ENCODE assay signal across 10 cellular contexts in the genomic region with DNA sequence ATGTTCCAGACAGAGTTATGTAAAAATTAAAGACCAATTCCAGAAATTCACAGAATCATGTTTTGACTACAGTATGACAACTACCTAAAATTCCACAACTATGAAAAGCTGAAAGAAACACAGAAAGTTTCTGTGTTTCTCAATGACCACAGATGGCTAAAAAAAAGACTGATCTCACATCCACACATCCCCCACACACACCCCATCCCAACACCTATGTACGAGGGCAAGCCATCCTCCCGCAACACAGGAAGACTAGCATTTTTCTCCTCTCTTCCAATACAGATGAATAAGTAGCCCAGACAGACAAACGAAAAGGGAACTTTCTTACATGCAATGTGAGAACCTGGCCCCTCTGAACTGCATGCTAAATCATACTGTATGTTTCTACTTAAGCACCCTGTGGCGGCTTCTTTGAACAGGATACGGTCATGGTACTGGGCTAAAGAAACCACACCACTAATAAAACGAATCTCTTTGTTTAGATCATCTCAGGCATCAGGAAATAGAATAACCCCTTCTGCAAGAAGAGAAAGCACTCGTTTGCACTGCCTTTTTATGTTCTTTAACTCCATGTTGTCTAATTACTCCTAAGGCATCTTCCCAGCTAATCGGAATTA.
DNase-seq lines count a peak whose midpoint lies in the region; ATAC-seq and TF ChIP-seq lines count a peak whose summit lies in the region.
"Had no signal": no experiment of that assay in that cellular context is flagged by ENCODE, and none has a peak within 500 bp of the region (broad histone marks: within the 10 kb centered on the region; RNA-seq: fewer than 3 reads in every experiment).

No MANE protein-coding gene starts in this region.

- ATAC-seq in GM18861 (IDR thresholded peaks at IDR 0.05; ENCODE audit: unreplicated experiment) (peak; percentile 61), GM21367 (IDR thresholded peaks at IDR 0.05; ENCODE audit: unreplicated experiment) (peak; percentile 56), HG03354 (IDR thresholded peaks at IDR 0.05; ENCODE audit: poor library complexity, severe bottlenecking, unreplicated experiment) (peak; percentile 71), natural killer cell (peak; percentile 20 to 33 (median 32))
- ATAC-seq in CD8-positive, alpha-beta T cell = no peak

- H3K4me3 ChIP-seq in esophagus squamous epithelium = no peak overlapping the region
- H3K4me3 ChIP-seq in CD8-positive, alpha-beta T cell (ENCODE audit: low read depth, low read length) = no peak overlapping the region
- H3K4me3 ChIP-seq: adrenal gland had no signal

- peak overlapping the region; percentile 61 for H3K4me3 Mint-ChIP-seq in natural killer cell
- no peak overlapping the region for H3K4me3 Mint-ChIP-seq in CD8-positive, alpha-beta T cell

- TF ChIP-seq POLR2A in esophagus squamous epithelium (IDR thresholded peaks at IDR 0.05) = no peak

- CTCF ChIA-PET in CD8-positive, alpha-beta T cell (lab: Charles Lee) = no interaction called here

- no peaks in the 10 kb centered on the region for H3K27me3 ChIP-seq in esophagus squamous epithelium
- H3K27me3 ChIP-seq in CD8-positive, alpha-beta T cell (ENCODE audit: insufficient read depth, low read length) = no peaks in the 10 kb centered on the region
- H3K27me3 ChIP-seq: adrenal gland had no signal

- TF ChIP-seq CTCF in natural killer cell (IDR thresholded peaks at IDR 0.05) (no peak), esophagus squamous epithelium (IDR thresholded peaks at IDR 0.05) (no peak)
- no peak for TF ChIP-seq CTCF in CD8-positive, alpha-beta T cell (IDR thresholded peaks at IDR 0.05)

- POLR2A ChIA-PET in CD8-positive, alpha-beta T cell (lab: Charles Lee) = no interaction called here

- H3K9me3 Mint-ChIP-seq in natural killer cell = no peaks in the 10 kb centered on the region
- no peaks in the 10 kb centered on the region for H3K9me3 Mint-ChIP-seq in CD8-positive, alpha-beta T cell

- peaks cover 58 to 63% of the 10 kb centered on the region in 2 donors for H3K4me1 Mint-ChIP-seq in natural killer cell
- peaks cover 28% of the 10 kb centered on the region for H3K4me1 Mint-ChIP-seq in CD8-positive, alpha-beta T cell (ENCODE audit: low read depth)

- H3K9me3 ChIP-seq in esophagus squamous epithelium = no peaks in the 10 kb centered on the region
- H3K9me3 ChIP-seq in CD8-positive, alpha-beta T cell (ENCODE audit: low read length) = no peaks in the 10 kb centered on the region
- H3K9me3 ChIP-seq: adrenal gland had no signal

- DNase-seq in natural killer cell (no peak), esophagus squamous epithelium (lab: John Stamatoyannopoulos, UW) (no peak), NCI-H526 treated with DMSO at 0.1 percent for 48 hours (lab: John Stamatoyannopoulos, UW) (no peak)
- DNase-seq in CD8-positive, alpha-beta T cell = no peak
- DNase-seq: adrenal gland; NCI-H1694 treated with DMSO at 0.1 percent for 48 hours; stimulated activated CD4-positive, alpha-beta T cell treated with anti-CD3 and anti-CD28 coated beads, Interleukin-15, amount 100 ng/mL, for 24 hours had no signal

- intact Hi-C loops in natural killer cell (cut with micrococcal nuclease) (no loop called here), esophagus squamous epithelium (cut with DNase I) (no loop called here)
- intact Hi-C loops in CD8-positive, alpha-beta T cell (cut with DNase I, micrococcal nuclease) = no loop called here

- H3K4me1 ChIP-seq in esophagus squamous epithelium = peaks cover 0 to 23% (median 0%) of the 10 kb centered on the region in 3 donors
- H3K4me1 ChIP-seq in CD8-positive, alpha-beta T cell (ENCODE audit: insufficient read depth, low read length) = no peaks in the 10 kb centered on the region

- H3K27me3 Mint-ChIP-seq in natural killer cell (ENCODE audit: low read depth in 2 of 2) = no peaks in the 10 kb centered on the region
- no peaks in the 10 kb centered on the region for H3K27me3 Mint-ChIP-seq in CD8-positive, alpha-beta T cell (ENCODE audit: low read depth)

- H3K27ac ChIP-seq in esophagus squamous epithelium = peak overlapping the region in 1 of 4 donors; percentile 62
- H3K27ac ChIP-seq in CD8-positive, alpha-beta T cell (ENCODE audit: low read depth, low read length) = no peak overlapping the region
- H3K27ac ChIP-seq: adrenal gland had no signal

- peaks cover 0 to 2% (median 0%) of the 10 kb centered on the region in 3 donors for H3K36me3 ChIP-seq in esophagus squamous epithelium
- H3K36me3 ChIP-seq in CD8-positive, alpha-beta T cell (ENCODE audit: insufficient read depth, low read length) = no peaks in the 10 kb centered on the region
- H3K36me3 ChIP-seq: adrenal gland had no signal

- no peaks in the 10 kb centered on the region for H3K36me3 Mint-ChIP-seq in natural killer cell
- H3K36me3 Mint-ChIP-seq in CD8-positive, alpha-beta T cell = peaks cover 8% of the 10 kb centered on the region

- 59 to 76% methylated on average over 8 of the region's 8 CpGs for WGBS in esophagus squamous epithelium, 2 donors

- H3K27ac Mint-ChIP-seq in natural killer cell = peak overlapping the region; percentile 59 to 86
- no peak overlapping the region for H3K27ac Mint-ChIP-seq in CD8-positive, alpha-beta T cell
